ENCODE assay signal across 7 cellular contexts in genomic region chr3:61625429-61625828, GRCh38.
"Had no signal": no experiment of that assay in that cellular context is flagged by ENCODE, and none has a peak within 500 bp of the region (broad histone marks: within the 10 kb centered on the region; RNA-seq: fewer than 3 reads in every experiment).

No MANE protein-coding gene starts in this region.

- H3K4me3 Mint-ChIP-seq: H9, HFFc6 had no signal

- DNase-seq: GM23248, H9, HCEC 1CT, HFFc6, IMR-90, KG1 had no signal

- H3K4me3 ChIP-seq: GM23248, K562 had no signal

- ATAC-seq: K562 had no signal

- H3K9ac ChIP-seq: GM23248 had no signal

- H3K9me3 Mint-ChIP-seq: H9, HFFc6 had no signal

- H2AFZ ChIP-seq: GM23248 had no signal

- H3K27ac Mint-ChIP-seq: HFFc6 had no signal

- H3K27ac ChIP-seq: GM23248 had no signal
